In the genomic region with DNA sequence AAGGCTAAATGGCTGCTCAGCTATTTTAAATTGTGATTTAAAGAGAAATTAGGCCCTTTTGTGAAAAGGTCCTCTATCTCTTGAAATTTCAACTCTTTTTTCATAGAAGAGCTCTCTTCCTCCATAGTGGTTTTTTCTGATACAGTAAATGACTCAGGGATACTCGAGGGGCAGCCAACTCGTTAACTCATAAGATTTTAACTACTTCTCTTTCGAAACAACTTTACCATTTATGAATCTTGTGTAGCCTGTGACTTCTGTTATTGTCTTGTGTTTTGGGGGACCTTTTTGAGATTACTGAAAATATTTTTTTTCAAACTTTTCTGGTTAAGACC, we compare ENCODE assay signal across 14 cellular contexts. TPM values are rescaled to one million over a fixed set of nuclear protein-coding genes. Genes with fewer than 3 reads are reported as not detected.
DNase-seq lines count a peak whose midpoint lies in the region; ATAC-seq, FAIRE-seq and TF ChIP-seq lines count a peak whose summit lies in the region.
"Had no signal": no experiment of that assay in that cellular context is flagged by ENCODE, and none has a peak within 500 bp of the region (broad histone marks: within the 10 kb centered on the region; RNA-seq: fewer than 3 reads in every experiment).

No MANE protein-coding gene starts in this region.

- no peak overlapping the region for H3K4me3 ChIP-seq in endothelial cell of umbilical vein (replicated peaks in 1 of 3; ENCODE audit: insufficient read depth in 1 of 3, low read depth in 1 of 3, low read length in 3 of 3)
- no peak overlapping the region for H3K4me3 ChIP-seq in OCI-LY7 (ENCODE audit: low read depth, low read length, poor library complexity, severe bottlenecking)

- no peaks in the 10 kb centered on the region for H3K9me1 ChIP-seq in endothelial cell of umbilical vein (replicated peaks; ENCODE audit: control insufficient read depth, extremely low read depth, insufficient read depth, low read length)

- H3K27me3 Mint-ChIP-seq in activated CD8-positive, alpha-beta T cell treated with anti-CD3 and anti-CD28 coated beads for 36 hours = no peaks in the 10 kb centered on the region
- no peaks in the 10 kb centered on the region for H3K27me3 Mint-ChIP-seq in activated CD8-positive, alpha-beta T cell treated with anti-CD3 and anti-CD28 coated beads, Interleukin-2, amount 10 ng/mL, durations not matched to agents 7 days and 5 days (ENCODE audit: low read depth)
- no peaks in the 10 kb centered on the region for H3K27me3 Mint-ChIP-seq in stimulated activated naive B cell treated with anti-CD40 and anti-IgM and Interleukin-4, amounts not matched to agents 10 μg/mL and 1 μg/mL and 100 μg/mL, for 72 hours

- H3K9me2 ChIP-seq in OCI-LY7 (ENCODE audit: insufficient read depth, low read length) = no peaks in the 10 kb centered on the region

- peaks cover 81% of the 10 kb centered on the region for H3K4me1 Mint-ChIP-seq in activated CD8-positive, alpha-beta T cell treated with anti-CD3 and anti-CD28 coated beads for 36 hours (ENCODE audit: low read depth)
- peaks cover 67% of the 10 kb centered on the region for H3K4me1 Mint-ChIP-seq in activated CD8-positive, alpha-beta T cell treated with anti-CD3 and anti-CD28 coated beads, Interleukin-2, amount 10 ng/mL, durations not matched to agents 7 days and 5 days (ENCODE audit: low read depth)
- H3K4me1 Mint-ChIP-seq in stimulated activated naive B cell treated with anti-CD40 and anti-IgM and Interleukin-4, amounts not matched to agents 10 μg/mL and 1 μg/mL and 100 μg/mL, for 72 hours = peaks cover 60 to 93% of the 10 kb centered on the region in 2 donors

- H3K4me3 Mint-ChIP-seq in activated CD8-positive, alpha-beta T cell treated with anti-CD3 and anti-CD28 coated beads for 36 hours = no peak overlapping the region
- H3K4me3 Mint-ChIP-seq in activated CD8-positive, alpha-beta T cell treated with anti-CD3 and anti-CD28 coated beads, Interleukin-2, amount 10 ng/mL, durations not matched to agents 7 days and 5 days = no peak overlapping the region
- peak overlapping the region; percentile 25 to 48 for H3K4me3 Mint-ChIP-seq in stimulated activated naive B cell treated with anti-CD40 and anti-IgM and Interleukin-4, amounts not matched to agents 10 μg/mL and 1 μg/mL and 100 μg/mL, for 72 hours

- peak overlapping the region; percentile 64 for H3K27ac Mint-ChIP-seq in activated CD8-positive, alpha-beta T cell treated with anti-CD3 and anti-CD28 coated beads for 36 hours
- no peak overlapping the region for H3K27ac Mint-ChIP-seq in activated CD8-positive, alpha-beta T cell treated with anti-CD3 and anti-CD28 coated beads, Interleukin-2, amount 10 ng/mL, durations not matched to agents 7 days and 5 days
- H3K27ac Mint-ChIP-seq in stimulated activated naive B cell treated with anti-CD40 and anti-IgM and Interleukin-4, amounts not matched to agents 10 μg/mL and 1 μg/mL and 100 μg/mL, for 72 hours = peak overlapping the region; percentile 69

- no peaks in the 10 kb centered on the region for H3K27me3 ChIP-seq in endothelial cell of umbilical vein (ENCODE audit: control insufficient read depth in 2 of 2, insufficient read depth in 2 of 2, low read length in 2 of 2)

- intact Hi-C loops in activated CD8-positive, alpha-beta T cell treated with anti-CD3 and anti-CD28 coated beads for 36 hours (cut with micrococcal nuclease) = no loop called here
- intact Hi-C loops in endothelial cell of umbilical vein (cut with micrococcal nuclease) = no loop called here
- intact Hi-C loops in OCI-LY7 (cut with micrococcal nuclease; ENCODE audit: unreplicated experiment) = no loop called here

- H2AFZ ChIP-seq in endothelial cell of umbilical vein (ENCODE audit: low read depth, low read length) (no peak overlapping the region), OCI-LY7 (ENCODE audit: low read length) (no peak overlapping the region)

- H3K9me3 Mint-ChIP-seq in activated CD8-positive, alpha-beta T cell treated with anti-CD3 and anti-CD28 coated beads for 36 hours = peaks cover 12% of the 10 kb centered on the region
- peaks cover 4% of the 10 kb centered on the region for H3K9me3 Mint-ChIP-seq in activated CD8-positive, alpha-beta T cell treated with anti-CD3 and anti-CD28 coated beads, Interleukin-2, amount 10 ng/mL, durations not matched to agents 7 days and 5 days (ENCODE audit: insufficient read depth)
- peaks cover 6 to 7% of the 10 kb centered on the region in 2 donors for H3K9me3 Mint-ChIP-seq in stimulated activated naive B cell treated with anti-CD40 and anti-IgM and Interleukin-4, amounts not matched to agents 10 μg/mL and 1 μg/mL and 100 μg/mL, for 72 hours

- H3K36me3 ChIP-seq in endothelial cell of umbilical vein (ENCODE audit: control insufficient read depth in 2 of 2, extremely low read depth in 1 of 2, insufficient read depth in 2 of 2, low read length in 2 of 2) = peaks cover 3 to 6% of the 10 kb centered on the region in 2 experiments
- peaks cover 25% of the 10 kb centered on the region for H3K36me3 ChIP-seq in OCI-LY7 (ENCODE audit: insufficient read depth, low read length)

- H3K4me1 ChIP-seq in endothelial cell of umbilical vein (ENCODE audit: control insufficient read depth, extremely low read depth, insufficient read depth, low read length) = no peaks in the 10 kb centered on the region
- H3K4me1 ChIP-seq in OCI-LY7 (ENCODE audit: insufficient read depth, low read length, poor library complexity, severe bottlenecking) = peaks cover 30% of the 10 kb centered on the region

- H3K79me2 ChIP-seq in endothelial cell of umbilical vein (ENCODE audit: control insufficient read depth, insufficient read depth, low read length) (peaks cover 29% of the 10 kb centered on the region), OCI-LY7 (ENCODE audit: insufficient read depth, low read depth, low read length) (peaks cover 6% of the 10 kb centered on the region; the same call in 1 of the 2 replicates)

- H3K9me3 ChIP-seq in endothelial cell of umbilical vein (replicated peaks; ENCODE audit: control insufficient read depth, insufficient read depth, low read length) (no peaks in the 10 kb centered on the region), OCI-LY7 (ENCODE audit: low read length) (no peaks in the 10 kb centered on the region)

- no peak for TF ChIP-seq POLR2A in endothelial cell of umbilical vein (IDR thresholded peaks at IDR 0.05; ENCODE audit: low read depth, low read length)

- no peak overlapping the region for H3K4me2 ChIP-seq in endothelial cell of umbilical vein (ENCODE audit: insufficient read depth, low read length)
- no peak overlapping the region for H3K4me2 ChIP-seq in OCI-LY7 (ENCODE audit: low read length)

- peak; percentile 33 for FAIRE-seq in endothelial cell of umbilical vein (lab: Jason Lieb, UNC)
- FAIRE-seq: HepG2 had no signal

- no peak for TF ChIP-seq CTCF in activated CD8-positive, alpha-beta T cell treated with anti-CD3 and anti-CD28 coated beads for 36 hours (IDR thresholded peaks at IDR 0.05)
- TF ChIP-seq CTCF in endothelial cell of umbilical vein (IDR thresholded peaks at IDR 0.05; ENCODE audit: extremely low read depth in 1 of 2, insufficient read depth in 1 of 2, low read depth in 1 of 2, low read length in 2 of 2) = no peak
- TF ChIP-seq CTCF in OCI-LY7 (conservative IDR thresholded peaks at IDR 0.05; ENCODE audit: low read length) = no peak

- no peak for ATAC-seq in activated CD8-positive, alpha-beta T cell treated with anti-CD3 and anti-CD28 coated beads for 36 hours
- ATAC-seq in activated CD8-positive, alpha-beta T cell treated with anti-CD3 and anti-CD28 coated beads, Interleukin-2, amount 10 ng/mL, durations not matched to agents 7 days and 5 days = no peak
- ATAC-seq in stimulated activated naive B cell treated with anti-CD40 and anti-IgM and Interleukin-4, amounts not matched to agents 10 μg/mL and 1 μg/mL and 100 μg/mL, for 72 hours (replicated peaks) = no peak
- ATAC-seq: HepG2, PC-3 had no signal

- CTCF ChIA-PET in activated CD8-positive, alpha-beta T cell treated with anti-CD3 and anti-CD28 coated beads for 36 hours (lab: Charles Lee) = interaction anchor here (0.9 to 1.0 kb wide), 3 partner anchors 53 to 108 kb away, joined by 3 to 5 read pairs (median 4); no protein-coding TSS in a partner anchor
- CTCF ChIA-PET in activated CD8-positive, alpha-beta T cell treated with anti-CD3 and anti-CD28 coated beads, Interleukin-2, amount 10 ng/mL, durations not matched to agents 7 days and 5 days (lab: Charles Lee) = interaction anchor here (0.9 kb wide), 1 partner anchor 1061 kb away, joined by 4 read pairs; no protein-coding TSS in a partner anchor
- CTCF ChIA-PET in endothelial cell of umbilical vein (lab: Charles Lee) = no interaction called here
- CTCF ChIA-PET in OCI-LY7 (lab: Charles Lee; ENCODE audit: unreplicated experiment) = no interaction called here

- no peak overlapping the region for H3K9ac ChIP-seq in endothelial cell of umbilical vein (replicated peaks; ENCODE audit: extremely low read depth, insufficient read depth, low read length)

- POLR2A ChIA-PET in activated CD8-positive, alpha-beta T cell treated with anti-CD3 and anti-CD28 coated beads for 36 hours (lab: Charles Lee) = no interaction called here
- POLR2A ChIA-PET in activated CD8-positive, alpha-beta T cell treated with anti-CD3 and anti-CD28 coated beads, Interleukin-2, amount 10 ng/mL, durations not matched to agents 7 days and 5 days (lab: Charles Lee) = no interaction called here
- POLR2A ChIA-PET in endothelial cell of umbilical vein (lab: Charles Lee) (interaction anchor here (1.0 kb wide), 1 partner anchor 11 kb away, joined by 3 read pairs; no protein-coding TSS in a partner anchor), OCI-LY7 (lab: Charles Lee) (interaction anchor here (0.7 to 1.0 kb wide), 4 partner anchors 11 to 35 kb away, joined by 3 read pairs; no protein-coding TSS in a partner anchor)

- BruUV-seq in endothelial cell of umbilical vein (replicated peaks; lab: Mats Ljungman, UMichigan) (no TSS peak), OCI-LY7 (replicated peaks; lab: Mats Ljungman, UMichigan) (no TSS peak)

- H3K36me3 Mint-ChIP-seq in activated CD8-positive, alpha-beta T cell treated with anti-CD3 and anti-CD28 coated beads for 36 hours (ENCODE audit: low read depth) = peaks cover 73% of the 10 kb centered on the region
- H3K36me3 Mint-ChIP-seq in activated CD8-positive, alpha-beta T cell treated with anti-CD3 and anti-CD28 coated beads, Interleukin-2, amount 10 ng/mL, durations not matched to agents 7 days and 5 days (ENCODE audit: low read depth) = peaks cover 79% of the 10 kb centered on the region
- H3K36me3 Mint-ChIP-seq in stimulated activated naive B cell treated with anti-CD40 and anti-IgM and Interleukin-4, amounts not matched to agents 10 μg/mL and 1 μg/mL and 100 μg/mL, for 72 hours = peaks cover 45 to 66% of the 10 kb centered on the region in 2 donors

- no peak for DNase-seq in activated CD8-positive, alpha-beta T cell treated with anti-CD3 and anti-CD28 coated beads for 36 hours
- no peak for DNase-seq in activated CD8-positive, alpha-beta T cell treated with anti-CD3 and anti-CD28 coated beads, Interleukin-2, amount 10 ng/mL, durations not matched to agents 7 days and 5 days
- peak; percentile 51 to 94 for DNase-seq in NOMO-1 (lab: John Stamatoyannopoulos, UW; ENCODE audit: unreplicated experiment in 2 of 2)
- DNase-seq in endothelial cell of umbilical vein (ENCODE audit: low read depth, low spot score) = no peak
- no peak for DNase-seq in stimulated activated naive B cell treated with anti-CD40 and anti-IgM and Interleukin-4, amounts not matched to agents 10 μg/mL and 1 μg/mL and 100 μg/mL, for 72 hours
- no peak for DNase-seq in OCI-LY7 (ENCODE audit: low spot score)
- no peak for DNase-seq in GM19238 (ENCODE audit: insufficient read length, low spot score)
- DNase-seq in H4 (ENCODE audit: low spot score) = no peak
- DNase-seq: activated CD8-positive, alpha-beta memory T cell treated with anti-CD3 and anti-CD28 coated beads, Interleukin-2, amount 50 U/mL, for 4 hours; NCI-H187; occipital lobe; PC-3; T-helper 9 cell had no signal

- dilution Hi-C loops in endothelial cell of umbilical vein (cut with MboI; ENCODE audit: extremely low pct_ligation_motif_present, low sequenced_read_pairs) = no loop called here

- H4K20me1 ChIP-seq in endothelial cell of umbilical vein (replicated peaks; ENCODE audit: control insufficient read depth, extremely low read depth, insufficient read depth, low read length) = no peaks in the 10 kb centered on the region
- H4K20me1 ChIP-seq in OCI-LY7 (ENCODE audit: insufficient read depth, low read length) = no peaks in the 10 kb centered on the region

- H3K27ac ChIP-seq in endothelial cell of umbilical vein (ENCODE audit: insufficient read depth, low read depth, low read length) = no peak overlapping the region
- H3K27ac ChIP-seq in OCI-LY7 (ENCODE audit: low read depth, low read length, poor library complexity, severe bottlenecking) = no peak overlapping the region

RNA-seq across cellular contexts. Expression of gene TANK, which starts 11.3 kb away (rescaled TPM):
- 10 to 100 TPM; 49.2 to 51.6 TPM for total RNA-seq in activated CD8-positive, alpha-beta T cell treated with anti-CD3 and anti-CD28 coated beads for 36 hours
- 10 to 100 TPM; 68.2 to 71.6 TPM for total RNA-seq in activated CD8-positive, alpha-beta T cell treated with anti-CD3 and anti-CD28 coated beads, Interleukin-2, amount 10 ng/mL, durations not matched to agents 7 days and 5 days
- total RNA-seq in endothelial cell of umbilical vein (83.2 and 88.2 TPM in 2 replicates), OCI-LY7 (2022) (64.9 and 78.0 TPM in 2 replicates)
- polyA plus RNA-seq in endothelial cell of umbilical vein = 30.5 and 33.3 TPM in 2 replicates
- polyA plus RNA-seq in endothelial cell of umbilical vein (2011; cell fraction: cytosol; rRNA removed) = 45.6 and 55.5 TPM in 2 replicates
- polyA plus RNA-seq in endothelial cell of umbilical vein (2011; cell fraction: nucleus; rRNA removed) = 85.4 and 95.5 TPM in 2 replicates
- polyA plus RNA-seq in endothelial cell of umbilical vein (2012) = 70.3 and 113 TPM in 2 replicates
- polyA minus RNA-seq in endothelial cell of umbilical vein = 36.8 and 37.6 TPM in 2 replicates
- polyA minus RNA-seq in endothelial cell of umbilical vein (2011; cell fraction: cytosol; rRNA and poly(A)+ RNA removed) = 9.1 TPM
- 234 and 271 TPM in 2 replicates for polyA minus RNA-seq in endothelial cell of umbilical vein (2011; cell fraction: nucleus; rRNA and poly(A)+ RNA removed)
- 43.4 and 52.6 TPM in 2 replicates for total RNA-seq in OCI-LY7 (2014; rRNA removed; shearing (Covaris generic))
- 64.4 and 71.3 TPM in 2 replicates for total RNA-seq in H4 (2014; rRNA removed; shearing (Covaris generic))

Comparison
In these comparisons a context has a peak if more than half of its experiments do, and no peak if none do; other contexts are left out.
1. DNase-seq: peak in NOMO-1 (2 of 2); none in activated CD8-positive, alpha-beta T cell treated with anti-CD3 and anti-CD28 coated beads for 36 hours (single experiment), activated CD8-positive, alpha-beta T cell treated with anti-CD3 and anti-CD28 coated beads, Interleukin-2, amount 10 ng/mL, durations not matched to agents 7 days and 5 days (single experiment), endothelial cell of umbilical vein (single experiment), stimulated activated naive B cell treated with anti-CD40 and anti-IgM and Interleukin-4, amounts not matched to agents 10 μg/mL and 1 μg/mL and 100 μg/mL, for 72 hours (single experiment), OCI-LY7 (single experiment), GM19238 (single experiment) and H4 (single experiment).
2. H3K4me3 Mint-ChIP-seq: peak in stimulated activated naive B cell treated with anti-CD40 and anti-IgM and Interleukin-4, amounts not matched to agents 10 μg/mL and 1 μg/mL and 100 μg/mL, for 72 hours (2 of 2); none in activated CD8-positive, alpha-beta T cell treated with anti-CD3 and anti-CD28 coated beads for 36 hours (single experiment) and activated CD8-positive, alpha-beta T cell treated with anti-CD3 and anti-CD28 coated beads, Interleukin-2, amount 10 ng/mL, durations not matched to agents 7 days and 5 days (single experiment).
3. CTCF ChIA-PET loops: an anchor here in activated CD8-positive, alpha-beta T cell treated with anti-CD3 and anti-CD28 coated beads for 36 hours (0.9 to 1.0 kb wide) and activated CD8-positive, alpha-beta T cell treated with anti-CD3 and anti-CD28 coated beads, Interleukin-2, amount 10 ng/mL, durations not matched to agents 7 days and 5 days (0.9 kb wide); none called in endothelial cell of umbilical vein and OCI-LY7.
4. POLR2A ChIA-PET loops: an anchor here in endothelial cell of umbilical vein (1.0 kb wide) and OCI-LY7 (0.7 to 1.0 kb wide); none called in activated CD8-positive, alpha-beta T cell treated with anti-CD3 and anti-CD28 coated beads for 36 hours and activated CD8-positive, alpha-beta T cell treated with anti-CD3 and anti-CD28 coated beads, Interleukin-2, amount 10 ng/mL, durations not matched to agents 7 days and 5 days.